14 cellular contexts compared by ENCODE assay signal in the genomic region with DNA sequence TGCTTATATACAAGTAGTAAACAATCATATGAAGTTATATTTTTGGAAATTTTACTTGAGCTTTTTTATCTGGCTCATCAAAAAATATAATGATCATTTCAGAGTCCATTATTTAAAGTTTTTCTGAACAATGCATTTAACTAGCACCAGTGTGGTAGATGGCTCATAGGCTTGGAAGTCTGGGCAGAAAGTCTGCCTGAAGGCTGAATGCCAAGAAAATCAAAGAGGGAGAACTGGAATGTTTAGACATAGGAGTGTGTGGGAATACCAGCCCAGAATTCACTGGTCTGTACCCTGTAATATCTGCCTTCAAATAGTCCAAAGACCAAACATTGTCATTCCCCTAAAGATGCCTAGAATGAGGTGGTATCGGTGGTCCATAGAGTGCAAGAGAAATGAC. TPM values are rescaled to one million over a fixed set of nuclear protein-coding genes. Genes with fewer than 3 reads are reported as not detected.
DNase-seq lines count a peak whose midpoint lies in the region; ATAC-seq and TF ChIP-seq lines count a peak whose summit lies in the region.
"Had no signal": no experiment of that assay in that cellular context is flagged by ENCODE, and none has a peak within 500 bp of the region (broad histone marks: within the 10 kb centered on the region; RNA-seq: fewer than 3 reads in every experiment).

No MANE protein-coding gene starts in this region.

- H3K36me3 ChIP-seq in DOHH2 (ENCODE audit: control insufficient read depth, low read length) (peaks cover 10% of the 10 kb centered on the region; the same call in 1 of the 2 replicates), esophagus muscularis mucosa (no peaks in the 10 kb centered on the region), esophagus squamous epithelium (no peaks in the 10 kb centered on the region)

- WGBS in esophagus muscularis mucosa: 54% methylated on average over 1 of the region's 1 CpG
- WGBS in esophagus squamous epithelium, 2 donors: 86 to 92% methylated on average over 1 of the region's 1 CpG

- H3F3A ChIP-seq in DOHH2 (ENCODE audit: control insufficient read depth, insufficient read depth): peaks cover 1% of the 10 kb centered on the region; the same call in 1 of the 2 replicates

- no peaks in the 10 kb centered on the region for H3K9me2 ChIP-seq in DOHH2 (replicated peaks; ENCODE audit: control insufficient read depth, low read length)

- H3K27me3 ChIP-seq in DOHH2 (ENCODE audit: control insufficient read depth, low read length): no peaks in the 10 kb centered on the region
- H3K27me3 ChIP-seq in esophagus muscularis mucosa: no peaks in the 10 kb centered on the region
- H3K27me3 ChIP-seq in esophagus squamous epithelium: no peaks in the 10 kb centered on the region

- TF ChIP-seq POLR2A in esophagus muscularis mucosa (IDR thresholded peaks at IDR 0.05; ENCODE audit: low read depth) (no peak), esophagus squamous epithelium (IDR thresholded peaks at IDR 0.05) (no peak)

- H3K4me1 ChIP-seq in DOHH2 (ENCODE audit: control insufficient read depth, low read length): peaks cover 71% of the 10 kb centered on the region
- H3K4me1 ChIP-seq in esophagus muscularis mucosa: peaks cover 21 to 78% (median 71%) of the 10 kb centered on the region in 4 donors
- H3K4me1 ChIP-seq in esophagus squamous epithelium: peaks cover 0 to 49% (median 0%) of the 10 kb centered on the region in 3 donors

- H3K27ac ChIP-seq in DOHH2 (ENCODE audit: low read depth, low read length) (no peak overlapping the region), esophagus muscularis mucosa (replicated peaks in 1 of 4) (peak overlapping the region in 3 of 4 donors; percentile 45 to 53 (median 45)), esophagus squamous epithelium (no peak overlapping the region)

- TF ChIP-seq CTCF in DOHH2 (IDR thresholded peaks at IDR 0.05; ENCODE audit: low read depth, low read length, poor library complexity, severe bottlenecking): no peak
- TF ChIP-seq CTCF in esophagus muscularis mucosa (IDR thresholded peaks at IDR 0.05): no peak
- no peak for TF ChIP-seq CTCF in esophagus squamous epithelium (IDR thresholded peaks at IDR 0.05)

- H3K9me3 ChIP-seq in DOHH2 (ENCODE audit: control insufficient read depth, insufficient read depth, low read length) (no peaks in the 10 kb centered on the region), esophagus muscularis mucosa (no peaks in the 10 kb centered on the region), esophagus squamous epithelium (no peaks in the 10 kb centered on the region)

- no peak for ATAC-seq in GM18873 (IDR thresholded peaks at IDR 0.05; ENCODE audit: low FRiP score, unreplicated experiment)
- ATAC-seq: GM12878 had no signal

- TF ChIP-seq EP300 in esophagus muscularis mucosa (IDR thresholded peaks at IDR 0.05): no peak

- H3K4me2 ChIP-seq in DOHH2 (ENCODE audit: low read length): peak overlapping the region; percentile 15

- intact Hi-C loops in esophagus muscularis mucosa (cut with DNase I): loop anchor here (5.0 to 10.0 kb wide), 2 partner anchors 195 to 803 kb away; no protein-coding TSS in a partner anchor
- intact Hi-C loops in esophagus squamous epithelium (cut with DNase I): loop anchor here (10.0 kb wide), 1 partner anchor 335 kb away; no protein-coding TSS in a partner anchor

- H4K20me1 ChIP-seq in DOHH2 (ENCODE audit: control insufficient read depth, insufficient read depth, low read depth, low read length): no peaks in the 10 kb centered on the region

- H3K4me3 ChIP-seq in DOHH2 (ENCODE audit: low read length) (no peak overlapping the region), esophagus muscularis mucosa (no peak overlapping the region), esophagus squamous epithelium (no peak overlapping the region)
- H3K4me3 ChIP-seq: GM12878 had no signal

- peak; percentile 64 for DNase-seq in RPMI7951 (ENCODE audit: low read depth)
- no peak for DNase-seq in esophagus muscularis mucosa (ENCODE audit: extremely low spot score)
- DNase-seq in non-pigmented ciliary epithelial cell (ENCODE audit: low read depth): peak; percentile 67
- no peak for DNase-seq in SHP77 (lab: John Stamatoyannopoulos, UW)
- no peak for DNase-seq in esophagus squamous epithelium (lab: John Stamatoyannopoulos, UW)
- DNase-seq in NCI-H1092 (lab: John Stamatoyannopoulos, UW): no peak
- DNase-seq: activated T-cell treated with anti-CD3 and anti-CD28 coated beads, Interleukin-2, amount 50 U/mL, for 24 hours; hypothalamus; naive B cell; NCI-H1930; stimulated activated CD4-positive, alpha-beta T cell treated with anti-CD3 and anti-CD28 coated beads, Interleukin-15, amount 100 ng/mL, for 24 hours had no signal

- H3K79me2 ChIP-seq in DOHH2 (ENCODE audit: control insufficient read depth, low read length): no peaks in the 10 kb centered on the region

RNA-seq across cellular contexts. Expression of a gene that starts 40.3 kb away (rescaled TPM):
- 1.7 and 3.4 TPM in 2 replicates for total RNA-seq in RPMI7951 (2014; rRNA removed; shearing (Covaris generic))
- total RNA-seq in esophagus muscularis mucosa: 10 to 100 TPM; 25.5 to 44.9 (median 26.6) TPM
- 10 to 100 TPM; 23.1 to 59.1 (median 33.0) TPM for total RNA-seq in esophagus squamous epithelium

Comparison
In these comparisons a context has a peak if more than half of its experiments do, and no peak if none do; other contexts are left out.
1. H3K27ac ChIP-seq: peak in esophagus muscularis mucosa (3 of 4); none in DOHH2 (single experiment) and esophagus squamous epithelium (0 of 4).
2. DNase-seq: peak in RPMI7951 (single experiment) and non-pigmented ciliary epithelial cell (single experiment); none in esophagus muscularis mucosa (single experiment), SHP77 (0 of 2), esophagus squamous epithelium (single experiment) and NCI-H1092 (single experiment).